ENCODE assay signal across 25 cellular contexts in genomic region chr3:83193526-83193925, GRCh38.
DNase-seq lines count a peak whose midpoint lies in the region; ATAC-seq and TF ChIP-seq lines count a peak whose summit lies in the region.
"Had no signal": no experiment of that assay in that cellular context is flagged by ENCODE, and none has a peak within 500 bp of the region (broad histone marks: within the 10 kb centered on the region; RNA-seq: fewer than 3 reads in every experiment).

No MANE protein-coding gene starts in this region.

- no peaks in the 10 kb centered on the region for H3K27me3 ChIP-seq in PC-3 (ENCODE audit: low read length)
- no peaks in the 10 kb centered on the region for H3K27me3 ChIP-seq in upper lobe of right lung
- H3K27me3 ChIP-seq: BLaER1, SJCRH30 had no signal

- no TSS peak for BruUV-seq in PC-3 (replicated peaks; lab: Mats Ljungman, UMichigan)

- peak overlapping the region; percentile 12; the same call in 1 of the 2 replicates for H3K4me2 ChIP-seq in PC-3 (ENCODE audit: low read length)
- H3K4me2 ChIP-seq: BLaER1, PC-9 had no signal

- H3K9me3 ChIP-seq in PC-3 (ENCODE audit: low read length) (no peaks in the 10 kb centered on the region), upper lobe of right lung (no peaks in the 10 kb centered on the region)
- H3K9me3 ChIP-seq: BLaER1, SJCRH30 had no signal

- in situ Hi-C loops in ACHN (cut with HindIII; ENCODE audit: low pct_ligation_motif_present, low pct_unique_long_range_greater_than_20kb, low sequenced_read_pairs): no loop called here

- no peak overlapping the region for H3K4me3 ChIP-seq in PC-3 (ENCODE audit: low read length)
- H3K4me3 ChIP-seq in choroid plexus epithelial cell (ENCODE audit: low read depth, low read length): no peak overlapping the region
- H3K4me3 ChIP-seq in upper lobe of right lung: no peak overlapping the region
- H3K4me3 ChIP-seq: BLaER1, GM23248, PC-9, SJCRH30 had no signal

- H3K27ac ChIP-seq in PC-3 (ENCODE audit: low read length): no peak overlapping the region
- H3K27ac ChIP-seq in upper lobe of right lung: no peak overlapping the region
- H3K27ac ChIP-seq: BLaER1, GM23248, PC-9, SJCRH30 had no signal

- POLR2A ChIA-PET in PC-3 (lab: Charles Lee; ENCODE audit: unreplicated experiment): no interaction called here

- H3K79me2 ChIP-seq in PC-3 (ENCODE audit: low read length): no peaks in the 10 kb centered on the region

- intact Hi-C loops in PC-3 (cut with micrococcal nuclease) (no loop called here), upper lobe of right lung (cut with DNase I) (no loop called here)

- no peaks in the 10 kb centered on the region for H4K20me1 ChIP-seq in PC-3 (ENCODE audit: low read length)
- H4K20me1 ChIP-seq: BLaER1 had no signal

- no peaks in the 10 kb centered on the region for H3K9me2 ChIP-seq in PC-3 (replicated peaks; ENCODE audit: low read length)

- CTCF ChIA-PET in PC-3 (lab: Charles Lee): no interaction called here

- H3K36me3 ChIP-seq in PC-3 (ENCODE audit: low read depth, low read length) (no peaks in the 10 kb centered on the region), upper lobe of right lung (no peaks in the 10 kb centered on the region)
- H3K36me3 ChIP-seq: BLaER1, SJCRH30 had no signal

- ATAC-seq in PC-3 (peak; percentile 96), upper lobe of right lung (no peak), HG03097 (IDR thresholded peaks at IDR 0.05; ENCODE audit: low FRiP score, unreplicated experiment) (no peak)
- ATAC-seq: Right ventricle myocardium inferior, SK-N-SH treated with all-trans-retinoic acid at 6 μM for 48 hours had no signal

- no peaks in the 10 kb centered on the region for H3F3A ChIP-seq in PC-3 (ENCODE audit: low read length, unreplicated experiment)

- no peak for TF ChIP-seq CTCF in PC-3 (conservative IDR thresholded peaks at IDR 0.05; ENCODE audit: low read depth, low read length)
- no peak for TF ChIP-seq CTCF in choroid plexus epithelial cell (conservative IDR thresholded peaks at IDR 0.05; ENCODE audit: low read depth, low read length)
- TF ChIP-seq CTCF in upper lobe of right lung (IDR thresholded peaks at IDR 0.05): no peak

- H3K4me1 ChIP-seq in PC-3 (ENCODE audit: insufficient read depth, low read length) (peaks cover 9% of the 10 kb centered on the region), upper lobe of right lung (no peaks in the 10 kb centered on the region)
- H3K4me1 ChIP-seq: SJCRH30 had no signal

- no peak overlapping the region for H2AFZ ChIP-seq in PC-3 (ENCODE audit: low read length)
- H2AFZ ChIP-seq: GM23248, PC-9 had no signal

- DNase-seq in ACHN (peak; percentile 50), PC-3 (peak; percentile 75), choroid plexus epithelial cell (ENCODE audit: low read depth) (peak; percentile 53), non-pigmented ciliary epithelial cell (ENCODE audit: low read depth) (peak; percentile 26), upper lobe of right lung (no peak), NCI-H2107 (lab: John Stamatoyannopoulos, UW) (no peak), NCI-H128 (lab: John Stamatoyannopoulos, UW; ENCODE audit: unreplicated experiment) (no peak)
- DNase-seq: 8988T; CD4-positive, CD25-positive, alpha-beta regulatory T cell; DMS153; GM23248; H9; NCI-H1105; NCI-H146; NCI-H2029; NCI-H446 treated with DMSO at 0.1 percent for 48 hours; NCI-H526; NCI-H82; NK-92 treated with Interleukin-12 subunit alpha and Interleukin-12 subunit beta, amount 100 ng/mL, for 24 hours; PC-9; SJCRH30 had no signal

- H3K9ac ChIP-seq in PC-3 (ENCODE audit: low read length): no peak overlapping the region
- H3K9ac ChIP-seq: BLaER1, GM23248 had no signal

Comparison
In these comparisons a context has a peak if more than half of its experiments do, and no peak if none do; other contexts are left out.
1. DNase-seq: peak in ACHN (single experiment), PC-3 (single experiment), choroid plexus epithelial cell (single experiment) and non-pigmented ciliary epithelial cell (single experiment); none in upper lobe of right lung (single experiment), NCI-H2107 (single experiment) and NCI-H128 (single experiment).